29 cellular contexts compared by ENCODE assay signal in the genomic region with DNA sequence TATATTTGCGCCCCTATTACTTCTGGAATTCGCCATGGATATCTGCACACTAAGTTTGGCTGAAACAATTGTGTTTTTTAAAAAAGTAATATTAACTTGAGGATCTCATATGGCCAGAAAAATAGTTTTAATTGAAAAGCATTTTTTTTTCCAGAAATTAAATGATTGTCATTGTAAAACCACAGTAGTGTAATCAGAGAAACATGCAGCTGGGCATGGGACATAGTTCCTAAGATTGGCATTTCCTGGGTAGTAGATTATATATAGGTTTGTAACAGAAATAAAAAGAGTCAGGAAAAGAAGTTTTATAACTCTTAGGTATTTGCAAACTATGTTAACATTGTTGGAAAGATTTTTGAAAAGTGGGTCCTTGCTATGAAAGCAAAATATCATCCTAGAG. TPM values are rescaled to one million over a fixed set of nuclear protein-coding genes. Genes with fewer than 3 reads are reported as not detected.
"Had no signal": no experiment of that assay in that cellular context is flagged by ENCODE, and none has a peak within 500 bp of the region (broad histone marks: within the 10 kb centered on the region; RNA-seq: fewer than 3 reads in every experiment).

No MANE protein-coding gene starts in this region.

- H3K36me3 Mint-ChIP-seq: type B pancreatic cell had no signal

- DNase-seq: cerebellar nuclear complex; dorsolateral prefrontal cortex; effector CD4-positive, alpha-beta T cell; head of caudate nucleus; kidney; mucosa of descending colon; naive thymus-derived CD8-positive, alpha-beta T cell; nephron progenitor cell; nucleus accumbens; posterior cingulate gyrus; right cardiac atrium; sigmoid colon; small intestine; stimulated activated CD4-positive, alpha-beta T cell treated with anti-CD3 and anti-CD28 coated beads, Interleukin-12 subunit alpha, Interleukin-12 subunit beta, amount 100 ng/mL, for 4 hours; stimulated activated CD4-positive, alpha-beta T cell treated with anti-CD3 and anti-CD28 coated beads, Interleukin-1b, Interleukin-23, amount 100 ng/mL, for 48 hours; stimulated activated CD4-positive, alpha-beta T cell treated with anti-CD3 and anti-CD28 coated beads, Interleukin-4, amount 100 ng/mL, for 1 hour; stimulated activated CD8-positive, alpha-beta memory T cell treated with anti-CD3 and anti-CD28 coated beads, Interleukin-4, amount 100 ng/mL, for 48 hours; stimulated activated naive CD4-positive, alpha-beta T cell treated with Interleukin-2 at 50 U/mL for 16 hours; stomach; testis; tibial artery had no signal

- H3K4me3 Mint-ChIP-seq: memory B cell; mesothelial cell of epicardium; naive thymus-derived CD8-positive, alpha-beta T cell; nephron progenitor cell; type B pancreatic cell had no signal

- H3K9me3 ChIP-seq: mucosa of descending colon, ovary, psoas muscle, sigmoid colon, stomach, testis, tibial artery had no signal

- H3K27ac Mint-ChIP-seq: memory B cell; mesothelial cell of epicardium; naive thymus-derived CD8-positive, alpha-beta T cell; nephron progenitor cell; type B pancreatic cell had no signal

- H3K27me3 Mint-ChIP-seq: memory B cell had no signal

- H3K27me3 ChIP-seq: dorsolateral prefrontal cortex, ovary, sigmoid colon, stomach, testis, tibial artery had no signal

- H3K27ac ChIP-seq: hepatocyte, psoas muscle, sigmoid colon, stomach, tibial artery had no signal

- H3K79me2 ChIP-seq: hepatocyte had no signal

- H3K4me1 ChIP-seq: sigmoid colon, stomach had no signal

- H2AFZ ChIP-seq: hepatocyte had no signal

- ATAC-seq: left lobe of liver; mucosa of descending colon; naive thymus-derived CD8-positive, alpha-beta T cell; psoas muscle; right cardiac atrium had no signal

- H3K4me1 Mint-ChIP-seq: naive thymus-derived CD8-positive, alpha-beta T cell; nephron progenitor cell had no signal

- H3K4me3 ChIP-seq: hepatocyte, lung, mucosa of descending colon, ovary, psoas muscle, sigmoid colon, stomach, testis, tibial artery had no signal

- H3K9me3 Mint-ChIP-seq: memory B cell, nephron progenitor cell, type B pancreatic cell had no signal

- H3K36me3 ChIP-seq: ovary, sigmoid colon, stomach, tibial artery had no signal

- H3K4me2 ChIP-seq: hepatocyte had no signal

RNA-seq across cellular contexts. Expression of a gene that starts 17.6 kb away (rescaled TPM):
- polyA plus RNA-seq: naive thymus-derived CD8-positive, alpha-beta T cell had no signal
